ENCODE assay signal across 17 cellular contexts in the genomic region with DNA sequence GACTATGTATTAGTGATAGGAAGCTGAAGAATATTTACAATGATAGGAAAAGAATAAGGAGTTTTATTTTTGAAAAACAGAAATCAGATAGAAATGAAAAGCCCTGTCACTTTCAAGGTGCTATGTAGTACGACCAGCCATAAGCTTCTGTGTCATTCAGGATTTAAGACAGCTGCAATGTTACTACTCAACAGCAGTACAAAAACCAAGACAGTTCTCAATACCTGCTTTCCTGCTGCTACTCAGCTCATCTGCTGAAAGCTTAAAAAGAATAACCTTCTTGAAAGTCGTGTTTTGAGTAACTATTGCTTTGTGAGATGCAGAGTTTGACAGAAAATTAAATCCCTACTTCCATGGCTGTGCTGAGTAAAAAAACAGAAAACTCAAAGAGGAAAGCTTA. TPM values are rescaled to one million over a fixed set of nuclear protein-coding genes. Genes with fewer than 3 reads are reported as not detected.
DNase-seq lines count a peak whose midpoint lies in the region; ATAC-seq and TF ChIP-seq lines count a peak whose summit lies in the region.
"Had no signal": no experiment of that assay in that cellular context is flagged by ENCODE, and none has a peak within 500 bp of the region (broad histone marks: within the 10 kb centered on the region; RNA-seq: fewer than 3 reads in every experiment).

No MANE protein-coding gene starts in this region.

- H3K4me3 ChIP-seq in DND-41 (ENCODE audit: low read depth in 1 of 2, low read length in 2 of 2), result no peak overlapping the region
- no peak overlapping the region for H3K4me3 ChIP-seq in neural progenitor cell
- no peak overlapping the region for H3K4me3 ChIP-seq in left lung
- H3K4me3 ChIP-seq: heart left ventricle had no signal

- H3K36me3 ChIP-seq in DND-41 (ENCODE audit: insufficient read depth, low read length), result peaks cover 33% of the 10 kb centered on the region
- H3K36me3 ChIP-seq in neural progenitor cell, result peaks cover 4% of the 10 kb centered on the region
- no peaks in the 10 kb centered on the region for H3K36me3 ChIP-seq in left lung

- no peak for ATAC-seq in DND-41 (ENCODE audit: insufficient read depth, low read depth)
- no peak for ATAC-seq in left lung
- ATAC-seq: heart left ventricle, right cardiac atrium had no signal

- H3F3A ChIP-seq in neural progenitor cell (ENCODE audit: low read depth), result peaks cover 41% of the 10 kb centered on the region

- H3K9me3 ChIP-seq in DND-41 (ENCODE audit: insufficient read depth, low read length, severe bottlenecking) (no peaks in the 10 kb centered on the region), neural progenitor cell (ENCODE audit: low read depth) (no peaks in the 10 kb centered on the region), left lung (no peaks in the 10 kb centered on the region)
- H3K9me3 ChIP-seq: heart left ventricle had no signal

- no peaks in the 10 kb centered on the region for H3K27me3 ChIP-seq in DND-41 (ENCODE audit: insufficient read depth, low read length, poor library complexity)
- H3K27me3 ChIP-seq in neural progenitor cell, result no peaks in the 10 kb centered on the region
- no peaks in the 10 kb centered on the region for H3K27me3 ChIP-seq in left lung
- H3K27me3 ChIP-seq: heart left ventricle had no signal

- H3K9me3 Mint-ChIP-seq in IgD-negative memory B cell (no peaks in the 10 kb centered on the region), neural progenitor cell (no peaks in the 10 kb centered on the region)
- H3K9me3 Mint-ChIP-seq in activated T-helper 2 cell treated with anti-CD3 and anti-CD28 coated beads, Interferon-gamma antibody, Interleukin-2, Interleukin-4, amounts not matched to agents 10 μg/mL and 5 μg/mL and 100 μg/mL, durations not matched to agents 14 hours and 24 hours and 36 hours, result no peaks in the 10 kb centered on the region
- H3K9me3 Mint-ChIP-seq: activated naive CD8-positive, alpha-beta T cell treated with anti-CD3 and anti-CD28 coated beads, Interleukin-2, amount 10 ng/mL, durations not matched to agents 7 days and 5 days had no signal

- H3K36me3 Mint-ChIP-seq in IgD-negative memory B cell (peaks cover 3% of the 10 kb centered on the region), neural progenitor cell (peaks cover 4% of the 10 kb centered on the region)
- peaks cover 35% of the 10 kb centered on the region for H3K36me3 Mint-ChIP-seq in activated T-helper 2 cell treated with anti-CD3 and anti-CD28 coated beads, Interferon-gamma antibody, Interleukin-2, Interleukin-4, amounts not matched to agents 10 μg/mL and 5 μg/mL and 100 μg/mL, durations not matched to agents 14 hours and 24 hours and 36 hours (ENCODE audit: low read depth)

- H3K79me2 ChIP-seq in DND-41 (ENCODE audit: insufficient read depth, low read length), result peaks cover 99% of the 10 kb centered on the region
- peaks cover 94% of the 10 kb centered on the region for H3K79me2 ChIP-seq in neural progenitor cell (ENCODE audit: low read depth)

- TF ChIP-seq CTCF in DND-41 (IDR thresholded peaks at IDR 0.05; ENCODE audit: borderline replicate concordance, extremely low read depth, low read length, poor library complexity, severe bottlenecking), result no peak
- TF ChIP-seq CTCF in neural progenitor cell (IDR thresholded peaks at IDR 0.05), result no peak
- TF ChIP-seq CTCF in left lung (IDR thresholded peaks at IDR 0.05), result no peak

- H3K4me2 ChIP-seq in DND-41 (ENCODE audit: insufficient read depth, low read length), result peak overlapping the region; percentile 82
- no peak overlapping the region for H3K4me2 ChIP-seq in neural progenitor cell

- H3K4me1 ChIP-seq in DND-41 (ENCODE audit: insufficient read depth, low read length) (peaks cover 78% of the 10 kb centered on the region), neural progenitor cell (peaks cover 25% of the 10 kb centered on the region), left lung (peaks cover 21 to 96% of the 10 kb centered on the region in 2 donors)

- H3K27ac ChIP-seq in DND-41 (ENCODE audit: low read length), result peak overlapping the region; percentile 44
- peak overlapping the region; percentile 23 for H3K27ac ChIP-seq in neural progenitor cell
- no peak overlapping the region for H3K27ac ChIP-seq in left lung

- H3K9ac ChIP-seq in DND-41 (ENCODE audit: low read depth, low read length), result peak overlapping the region; percentile 58; the same call in 1 of the 2 replicates
- H3K9ac ChIP-seq in neural progenitor cell, result peak overlapping the region; percentile 6

- H2AFZ ChIP-seq in DND-41 (ENCODE audit: low read depth, low read length) (no peak overlapping the region), neural progenitor cell (replicated peaks) (no peak overlapping the region)

- H4K20me1 ChIP-seq in DND-41 (ENCODE audit: insufficient read depth, low read length) (peaks cover 78% of the 10 kb centered on the region), neural progenitor cell (ENCODE audit: low read depth) (peaks cover 11% of the 10 kb centered on the region)

- DNase-seq in DND-41 (no peak), neural progenitor cell (ENCODE audit: low spot score) (no peak), Kasumi-1 (lab: John Stamatoyannopoulos, UW) (no peak), left lung (no peak), dedifferentiated amniotic fluid mesenchymal stem cell (ENCODE audit: extremely low spot score) (no peak)
- no peak for DNase-seq in activated T-helper 2 cell treated with anti-CD3 and anti-CD28 coated beads, Interferon-gamma antibody, Interleukin-2, Interleukin-4, amounts not matched to agents 10 μg/mL and 5 μg/mL and 100 μg/mL, durations not matched to agents 14 hours and 24 hours and 36 hours (ENCODE audit: low spot score)
- DNase-seq: activated CD4-positive, alpha-beta T cell treated with anti-CD3 and anti-CD28 coated beads, Interleukin-2, amount 50 U/mL, for 1 hour; activated naive CD8-positive, alpha-beta T cell treated with anti-CD3 and anti-CD28 coated beads, Interleukin-2, amount 10 ng/mL, durations not matched to agents 7 days and 5 days; Calu3; cerebellar nuclear complex; heart left ventricle; NCI-H1105; NCI-H510A; right cardiac atrium; stimulated activated CD4-positive, alpha-beta T cell treated with anti-CD3 and anti-CD28 coated beads, Interleukin-4, amount 100 ng/mL, for 24 hours; stimulated activated naive CD4-positive, alpha-beta T cell treated with Interleukin-2 at 50 U/mL for 16 hours had no signal

- H3K4me3 Mint-ChIP-seq in IgD-negative memory B cell (peak overlapping the region; percentile 53 to 98 (median 66)), neural progenitor cell (no peak overlapping the region)
- H3K4me3 Mint-ChIP-seq in activated T-helper 2 cell treated with anti-CD3 and anti-CD28 coated beads, Interferon-gamma antibody, Interleukin-2, Interleukin-4, amounts not matched to agents 10 μg/mL and 5 μg/mL and 100 μg/mL, durations not matched to agents 14 hours and 24 hours and 36 hours (ENCODE audit: low read depth), result no peak overlapping the region
- H3K4me3 Mint-ChIP-seq: activated naive CD8-positive, alpha-beta T cell treated with anti-CD3 and anti-CD28 coated beads, Interleukin-2, amount 10 ng/mL, durations not matched to agents 7 days and 5 days had no signal

- H3K27ac Mint-ChIP-seq in IgD-negative memory B cell (peak overlapping the region; percentile 84 to 91 (median 89)), neural progenitor cell (peak overlapping the region; percentile 21)
- H3K27ac Mint-ChIP-seq in activated T-helper 2 cell treated with anti-CD3 and anti-CD28 coated beads, Interferon-gamma antibody, Interleukin-2, Interleukin-4, amounts not matched to agents 10 μg/mL and 5 μg/mL and 100 μg/mL, durations not matched to agents 14 hours and 24 hours and 36 hours, result peak overlapping the region; percentile 60

- intact Hi-C loops in activated T-helper 2 cell treated with anti-CD3 and anti-CD28 coated beads, Interferon-gamma antibody, Interleukin-2, Interleukin-4, amounts not matched to agents 10 μg/mL and 5 μg/mL and 100 μg/mL, durations not matched to agents 14 hours and 24 hours and 36 hours (cut with micrococcal nuclease), result no loop called here
- intact Hi-C loops in left lung (cut with DNase I), result loop anchor here in 1 of 2 donors (10.0 kb wide), 1 partner anchor 52 kb away; no protein-coding TSS in a partner anchor

- no peaks in the 10 kb centered on the region for H3K27me3 Mint-ChIP-seq in IgD-negative memory B cell
- no peaks in the 10 kb centered on the region for H3K27me3 Mint-ChIP-seq in activated T-helper 2 cell treated with anti-CD3 and anti-CD28 coated beads, Interferon-gamma antibody, Interleukin-2, Interleukin-4, amounts not matched to agents 10 μg/mL and 5 μg/mL and 100 μg/mL, durations not matched to agents 14 hours and 24 hours and 36 hours (ENCODE audit: low read depth)
- peaks cover 2% of the 10 kb centered on the region for H3K27me3 Mint-ChIP-seq in neural progenitor cell (ENCODE audit: insufficient read depth, low read depth)
- H3K27me3 Mint-ChIP-seq: activated naive CD8-positive, alpha-beta T cell treated with anti-CD3 and anti-CD28 coated beads, Interleukin-2, amount 10 ng/mL, durations not matched to agents 7 days and 5 days had no signal

- peaks cover 62 to 63% (median 63%) of the 10 kb centered on the region in 3 donors for H3K4me1 Mint-ChIP-seq in IgD-negative memory B cell
- H3K4me1 Mint-ChIP-seq in activated T-helper 2 cell treated with anti-CD3 and anti-CD28 coated beads, Interferon-gamma antibody, Interleukin-2, Interleukin-4, amounts not matched to agents 10 μg/mL and 5 μg/mL and 100 μg/mL, durations not matched to agents 14 hours and 24 hours and 36 hours (ENCODE audit: low read depth), result peaks cover 62% of the 10 kb centered on the region
- peaks cover 28% of the 10 kb centered on the region for H3K4me1 Mint-ChIP-seq in neural progenitor cell

RNA-seq across cellular contexts. Expression of a gene that starts 8.7 kb away (rescaled TPM):
- 333 TPM for polyA plus RNA-seq in IgD-negative memory B cell
- total RNA-seq in activated T-helper 2 cell treated with anti-CD3 and anti-CD28 coated beads, Interferon-gamma antibody, Interleukin-2, Interleukin-4, amounts not matched to agents 10 μg/mL and 5 μg/mL and 100 μg/mL, durations not matched to agents 14 hours and 24 hours and 36 hours, result 176 and 188 TPM in 2 replicates
- 71.0 and 72.5 TPM in 2 replicates for total RNA-seq in neural progenitor cell (ENCODE audit: low replicate concordance)
- 100 to 1,000 TPM; 110 to 214 TPM for total RNA-seq in left lung

RNA-seq across cellular contexts. Expression of a gene that starts 59.7 kb away (rescaled TPM):
- 19.5 TPM for polyA plus RNA-seq in IgD-negative memory B cell
- total RNA-seq in activated T-helper 2 cell treated with anti-CD3 and anti-CD28 coated beads, Interferon-gamma antibody, Interleukin-2, Interleukin-4, amounts not matched to agents 10 μg/mL and 5 μg/mL and 100 μg/mL, durations not matched to agents 14 hours and 24 hours and 36 hours, result 71.1 and 79.3 TPM in 2 replicates
- total RNA-seq in neural progenitor cell (ENCODE audit: low replicate concordance) (23.6 and 96.8 TPM in 2 replicates), left lung (10 to 100 TPM; 68.4 to 74.3 TPM)

Comparison
In these comparisons a context has a peak if more than half of its experiments do, and no peak if none do; other contexts are left out.
1. H3K27ac ChIP-seq: peak in DND-41 (single experiment) and neural progenitor cell (single experiment); none in left lung (0 of 2).
2. H3K27ac Mint-ChIP-seq: peak in every context shown above with its lines; median percentile 89 in IgD-negative memory B cell; 60 in activated T-helper 2 cell treated with anti-CD3 and anti-CD28 coated beads, Interferon-gamma antibody, Interleukin-2, Interleukin-4, amounts not matched to agents 10 μg/mL and 5 μg/mL and 100 μg/mL, durations not matched to agents 14 hours and 24 hours and 36 hours; 21 in neural progenitor cell.
3. H3K4me3 Mint-ChIP-seq: peak in IgD-negative memory B cell (4 of 4); none in activated T-helper 2 cell treated with anti-CD3 and anti-CD28 coated beads, Interferon-gamma antibody, Interleukin-2, Interleukin-4, amounts not matched to agents 10 μg/mL and 5 μg/mL and 100 μg/mL, durations not matched to agents 14 hours and 24 hours and 36 hours (single experiment) and neural progenitor cell (single experiment).